ENCODE assay signal across 1 cellular context in the genomic region with DNA sequence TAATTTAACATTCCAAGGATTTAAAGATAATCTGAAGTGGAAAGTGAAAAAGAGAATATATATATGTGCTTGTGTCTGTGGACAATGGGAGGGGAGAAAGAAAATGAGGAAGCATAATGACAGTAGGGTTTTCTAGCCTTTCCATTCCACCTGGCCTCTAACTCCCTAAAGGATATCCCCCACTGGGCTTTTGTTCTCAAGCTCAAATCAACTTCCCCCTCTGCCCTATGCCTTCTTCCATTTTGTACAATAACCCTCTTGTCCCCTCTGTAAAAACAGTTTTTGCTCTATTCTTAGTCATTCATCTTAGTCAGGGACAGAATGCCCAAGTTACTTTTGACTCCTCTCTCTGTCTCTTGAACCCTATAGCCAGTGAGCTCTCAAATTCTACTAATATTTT.
TF ChIP-seq lines count a peak whose summit lies in the region.

No MANE protein-coding gene starts in this region.

TF ChIP-seq in K562, 482 proteins besides CTCF, POLR2A, EP300 and RAD21 (continued from another document):
- TF ChIP-seq BRF2 (IDR thresholded peaks at IDR 0.05; ENCODE audit: borderline replicate concordance, insufficient read depth, insufficient read length) (no peak), NBN (IDR thresholded peaks at IDR 0.05; ENCODE audit: low read depth) (no peak)
